8 cellular contexts compared by ENCODE assay signal in genomic region chr6:159761135-159761872, GRCh38. TPM values are rescaled to one million over a fixed set of nuclear protein-coding genes. Genes with fewer than 3 reads are reported as not detected.
A peak's percentile ranks its signal among the peaks of the same experiment; 100 is the strongest.
DNase-seq lines count a peak whose midpoint lies in the region; ATAC-seq and TF ChIP-seq lines count a peak whose summit lies in the region.

No MANE protein-coding gene starts in this region.

- peaks cover 0 to 43% (median 29%) of the 10 kb centered on the region in 4 donors for H3K36me3 ChIP-seq in esophagus muscularis mucosa

- no peaks in the 10 kb centered on the region for H3K9me3 ChIP-seq in esophagus muscularis mucosa

- peak overlapping the region; percentile 95 for H3K27ac Mint-ChIP-seq in T-helper 1 cell treated with Interleukin-12 subunit alpha and Interleukin-12 subunit beta and Interleukin-4 antibody, amounts not matched to agents 30 μg/mL and 1 μg/mL, for 36 hours
- H3K27ac Mint-ChIP-seq in natural killer cell = peak overlapping the region; percentile 64 to 99

- intact Hi-C loops in esophagus muscularis mucosa (cut with DNase I) (no loop called here), natural killer cell (cut with micrococcal nuclease) (loop anchor here (1.0 kb wide), 1 partner anchor 34 kb away; the partner anchor contains the start of gene WTAP)

- peak overlapping the region; percentile 96 to 100 (median 98) for H3K27ac ChIP-seq in esophagus muscularis mucosa (replicated peaks in 1 of 4)

- H3K36me3 Mint-ChIP-seq in T-helper 1 cell treated with Interleukin-12 subunit alpha and Interleukin-12 subunit beta and Interleukin-4 antibody, amounts not matched to agents 30 μg/mL and 1 μg/mL, for 36 hours (ENCODE audit: low read depth) = peaks cover 32% of the 10 kb centered on the region
- no peaks in the 10 kb centered on the region for H3K36me3 Mint-ChIP-seq in natural killer cell

- no peaks in the 10 kb centered on the region for H3K9me3 Mint-ChIP-seq in T-helper 1 cell treated with Interleukin-12 subunit alpha and Interleukin-12 subunit beta and Interleukin-4 antibody, amounts not matched to agents 30 μg/mL and 1 μg/mL, for 36 hours
- no peaks in the 10 kb centered on the region for H3K9me3 Mint-ChIP-seq in natural killer cell

- peak overlapping the region; percentile 47 for H3K4me3 ChIP-seq in WI38 (ENCODE audit: low read depth, low read length)
- peak overlapping the region; percentile 74 to 95 (median 87) for H3K4me3 ChIP-seq in esophagus muscularis mucosa

- H3K4me1 ChIP-seq in esophagus muscularis mucosa = peaks cover 19 to 26% (median 24%) of the 10 kb centered on the region in 4 donors

- TF ChIP-seq EP300 in esophagus muscularis mucosa (IDR thresholded peaks at IDR 0.05) = no peak

- no peak for DNase-seq in T-helper 1 cell
- DNase-seq in esophagus muscularis mucosa (ENCODE audit: extremely low spot score) = no peak
- no peak for DNase-seq in natural killer cell
- no peak for DNase-seq in NCI-H2196 (lab: John Stamatoyannopoulos, UW; ENCODE audit: unreplicated experiment)
- no peak for DNase-seq in NCI-H345 (lab: John Stamatoyannopoulos, UW)

- H3K27me3 Mint-ChIP-seq in T-helper 1 cell treated with Interleukin-12 subunit alpha and Interleukin-12 subunit beta and Interleukin-4 antibody, amounts not matched to agents 30 μg/mL and 1 μg/mL, for 36 hours (ENCODE audit: low read depth) = no peaks in the 10 kb centered on the region
- H3K27me3 Mint-ChIP-seq in natural killer cell (ENCODE audit: low read depth in 2 of 2) = no peaks in the 10 kb centered on the region

- WGBS in esophagus muscularis mucosa = 28% methylated on average over 8 of the region's 45 CpGs

- ATAC-seq in HG03025 (IDR thresholded peaks at IDR 0.05; ENCODE audit: low FRiP score, unreplicated experiment) (peak; percentile 8), natural killer cell (no peak)

- TF ChIP-seq POLR2A in esophagus muscularis mucosa (IDR thresholded peaks at IDR 0.05; ENCODE audit: low read depth) = no peak

- H3K4me3 Mint-ChIP-seq in T-helper 1 cell treated with Interleukin-12 subunit alpha and Interleukin-12 subunit beta and Interleukin-4 antibody, amounts not matched to agents 30 μg/mL and 1 μg/mL, for 36 hours = peak overlapping the region; percentile 87
- H3K4me3 Mint-ChIP-seq in natural killer cell = peak overlapping the region; percentile 94

- no peak for TF ChIP-seq CTCF in WI38 (IDR thresholded peaks at IDR 0.05; ENCODE audit: low read depth, low read length)
- TF ChIP-seq CTCF in esophagus muscularis mucosa (IDR thresholded peaks at IDR 0.05) = no peak
- TF ChIP-seq CTCF in natural killer cell (IDR thresholded peaks at IDR 0.05) = no peak

- H3K4me1 Mint-ChIP-seq in T-helper 1 cell treated with Interleukin-12 subunit alpha and Interleukin-12 subunit beta and Interleukin-4 antibody, amounts not matched to agents 30 μg/mL and 1 μg/mL, for 36 hours (ENCODE audit: low read depth) = peaks cover 38% of the 10 kb centered on the region
- H3K4me1 Mint-ChIP-seq in natural killer cell = peaks cover 30 to 31% of the 10 kb centered on the region in 2 donors

- no peaks in the 10 kb centered on the region for H3K27me3 ChIP-seq in esophagus muscularis mucosa

RNA-seq across cellular contexts. Expression of gene ACAT2, which starts 0.5 kb away (rescaled TPM):
- total RNA-seq in esophagus muscularis mucosa (1 to 10 TPM; 4.7 to 9.1 (median 6.9) TPM), natural killer cell (10 to 100 TPM; 21.7 to 31.7 (median 26.5) TPM)

RNA-seq across cellular contexts. Expression of gene TCP1, which starts 28.1 kb away (rescaled TPM):
- 100 to 1,000 TPM; 103 to 140 (median 121) TPM for total RNA-seq in esophagus muscularis mucosa
- 100 to 1,000 TPM; 192 to 230 (median 218) TPM for total RNA-seq in natural killer cell

RNA-seq across cellular contexts. Expression of gene MRPL18, which starts 29.0 kb away (rescaled TPM):
- total RNA-seq in esophagus muscularis mucosa (10 to 100 TPM; 63.3 to 92.9 (median 69.2) TPM), natural killer cell (10 to 100 TPM; 22.3 to 29.6 (median 22.6) TPM)

RNA-seq across cellular contexts. Expression of gene WTAP, which starts 34.0 kb away (rescaled TPM):
- total RNA-seq in esophagus muscularis mucosa = 10 to 100 TPM; 62.7 to 96.9 (median 75.3) TPM
- total RNA-seq in natural killer cell = 100 to 1,000 TPM; 141 to 167 (median 164) TPM

RNA-seq across cellular contexts. Expression of gene PNLDC1, which starts 38.8 kb away (rescaled TPM):
- under 1 TPM in 1 of 4 donors, not detected in 3; 0.23 TPM for total RNA-seq in esophagus muscularis mucosa
- under 1 TPM in 1 of 3 donors, not detected in 2; 0.19 TPM for total RNA-seq in natural killer cell
